Comparison of ENCODE assay signal across 20 cellular contexts in the genomic region with DNA sequence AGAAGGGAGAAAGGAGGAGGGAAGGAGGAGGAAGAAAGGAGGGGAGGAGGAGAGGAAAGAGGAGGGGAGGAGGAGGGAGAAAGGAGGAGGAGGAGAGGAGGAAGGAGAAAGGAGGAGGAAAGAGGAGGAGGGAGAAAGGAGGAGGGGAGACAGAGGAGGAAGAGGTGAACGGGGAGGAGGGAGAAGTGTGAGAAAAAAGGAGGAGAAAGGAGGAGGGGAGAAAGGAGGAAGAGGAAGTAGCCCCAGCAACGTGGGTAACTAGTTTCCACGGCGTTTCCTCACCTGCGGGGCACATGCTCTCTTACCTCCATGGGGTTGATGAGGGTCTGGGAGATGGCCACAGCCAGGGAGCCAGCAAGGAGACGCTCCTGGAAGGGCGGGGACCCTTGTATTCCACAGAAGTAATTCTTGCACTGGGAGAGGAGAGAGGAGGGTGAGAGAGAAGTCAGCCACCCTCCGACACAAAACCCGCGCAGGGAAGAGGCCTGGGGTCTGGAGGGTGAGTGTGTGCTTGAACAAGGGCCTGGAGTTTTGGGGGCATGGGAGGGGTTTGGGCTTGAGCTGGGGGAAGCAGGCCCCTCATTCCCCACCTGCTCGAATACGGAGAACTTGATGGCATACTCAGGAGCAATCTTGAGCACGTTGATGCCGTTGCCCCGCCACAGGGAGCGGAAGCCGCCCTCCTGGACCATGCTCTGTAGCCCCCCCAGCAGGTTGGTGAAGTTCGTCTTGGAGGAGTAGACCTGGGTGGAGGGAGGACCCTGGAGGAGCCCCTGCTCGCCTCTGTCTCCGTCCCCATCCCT. TPM values are rescaled to one million over a fixed set of nuclear protein-coding genes. Genes with fewer than 3 reads are reported as not detected.
A peak's percentile ranks its signal among the peaks of the same experiment; 100 is the strongest.
DNase-seq lines count a peak whose midpoint lies in the region; ATAC-seq, FAIRE-seq and TF ChIP-seq lines count a peak whose summit lies in the region.
"Had no signal": no experiment of that assay in that cellular context is flagged by ENCODE, and none has a peak within 500 bp of the region (broad histone marks: within the 10 kb centered on the region; RNA-seq: fewer than 3 reads in every experiment).

No MANE protein-coding gene starts in this region.

- H3K36me3 Mint-ChIP-seq in activated naive CD8-positive, alpha-beta T cell treated with anti-CD3 and anti-CD28 coated beads, Interleukin-2, amount 10 ng/mL, durations not matched to agents 7 days and 5 days = peaks cover 3% of the 10 kb centered on the region
- H3K36me3 Mint-ChIP-seq: CD14-positive monocyte; IgD-negative memory B cell; natural killer cell; stimulated activated memory B cell treated with anti-CD40 and anti-IgM and Interleukin-4, amounts not matched to agents 10 μg/mL and 1 μg/mL and 100 μg/mL, for 72 hours had no signal

- H3K27ac ChIP-seq in BLaER1 treated with 17β-estradiol and CSF1 and Interleukin-3, amounts not matched to agents 10 nM and 100 nM = no peak overlapping the region; a peak in 1 of 22 replicates
- no peak overlapping the region for H3K27ac ChIP-seq in OCI-LY3 (ENCODE audit: low read length)
- H3K27ac ChIP-seq: cardiac muscle cell, esophagus muscularis mucosa, psoas muscle, spleen had no signal

- no peaks in the 10 kb centered on the region for H3K9me3 Mint-ChIP-seq in activated naive CD8-positive, alpha-beta T cell treated with anti-CD3 and anti-CD28 coated beads, Interleukin-2, amount 10 ng/mL, durations not matched to agents 7 days and 5 days
- H3K9me3 Mint-ChIP-seq: IgD-negative memory B cell; natural killer cell; stimulated activated memory B cell treated with anti-CD40 and anti-IgM and Interleukin-4, amounts not matched to agents 10 μg/mL and 1 μg/mL and 100 μg/mL, for 72 hours had no signal

- H3K4me1 ChIP-seq in BLaER1 treated with 17β-estradiol and CSF1 and Interleukin-3, amounts not matched to agents 10 nM and 100 nM = peaks cover 5 to 14% (median 8%) of the 10 kb centered on the region in 10 experiments; a peak in 19 of 20 replicates
- peaks cover 16% of the 10 kb centered on the region for H3K4me1 ChIP-seq in OCI-LY3 (ENCODE audit: low read length)
- H3K4me1 ChIP-seq: psoas muscle had no signal

- TF ChIP-seq CTCF in OCI-LY3 (IDR thresholded peaks at IDR 0.05; ENCODE audit: low read depth, low read length) (no peak), GM13977 (IDR thresholded peaks at IDR 0.05; ENCODE audit: extremely low read depth, insufficient read depth, missing control alignments) (no peak)

- POLR2A ChIA-PET in activated naive CD8-positive, alpha-beta T cell treated with anti-CD3 and anti-CD28 coated beads, Interleukin-2, amount 10 ng/mL, durations not matched to agents 7 days and 5 days (lab: Charles Lee) = no interaction called here

- H3K79me2 ChIP-seq in OCI-LY3 (ENCODE audit: low read length) = peaks cover 5% of the 10 kb centered on the region; the same call in 1 of the 2 replicates

- 0 out of 22 replicates have a peak, but pooled peaks cover 0 to 2% (median 0%) of the 10 kb centered on the region in 11 experiments for H3K36me3 ChIP-seq in BLaER1 treated with 17β-estradiol and CSF1 and Interleukin-3, amounts not matched to agents 10 nM and 100 nM
- H3K36me3 ChIP-seq in OCI-LY3 (replicated peaks; ENCODE audit: low read depth, low read length) = peaks cover 4% of the 10 kb centered on the region
- H3K36me3 ChIP-seq: cardiac muscle cell, spleen had no signal

- H2AFZ ChIP-seq in OCI-LY3 (ENCODE audit: low read depth, low read length) = peak overlapping the region; percentile 69; the same call in 1 of the 2 replicates

- H3K4me3 ChIP-seq in BLaER1 treated with 17β-estradiol and CSF1 and Interleukin-3, amounts not matched to agents 10 nM and 100 nM = no peak overlapping the region
- H3K4me3 ChIP-seq in OCI-LY3 (ENCODE audit: low read length) = 0 out of 2 replicates have a peak overlapping the region, but pooled peaks have one; percentile 18
- H3K4me3 ChIP-seq: cardiac muscle cell, esophagus muscularis mucosa, lung, psoas muscle, spleen had no signal

- H3K9me3 ChIP-seq in BLaER1 treated with 17β-estradiol and CSF1 and Interleukin-3, amounts not matched to agents 10 nM and 100 nM (replicated peaks in 1 of 11) = peaks cover 0 to 9% (median 0%) of the 10 kb centered on the region in 11 experiments; a peak in 9 of 22 replicates
- H3K9me3 ChIP-seq in OCI-LY3 (ENCODE audit: insufficient read depth, low read length) = no peaks in the 10 kb centered on the region
- H3K9me3 ChIP-seq: esophagus muscularis mucosa, psoas muscle, spleen had no signal

- peak overlapping the region in 7 of 11 experiments; percentile 6 to 31 (median 18); a peak in 6 of 22 replicates for H3K4me2 ChIP-seq in BLaER1 treated with 17β-estradiol and CSF1 and Interleukin-3, amounts not matched to agents 10 nM and 100 nM
- peak overlapping the region; percentile 40 for H3K4me2 ChIP-seq in OCI-LY3 (ENCODE audit: low read length)

- peak overlapping the region; percentile 61 for H3K4me3 Mint-ChIP-seq in activated naive CD8-positive, alpha-beta T cell treated with anti-CD3 and anti-CD28 coated beads, Interleukin-2, amount 10 ng/mL, durations not matched to agents 7 days and 5 days
- H3K4me3 Mint-ChIP-seq: CD14-positive monocyte; IgD-negative memory B cell; natural killer cell; stimulated activated memory B cell treated with anti-CD40 and anti-IgM and Interleukin-4, amounts not matched to agents 10 μg/mL and 1 μg/mL and 100 μg/mL, for 72 hours had no signal

- in situ Hi-C loops in GM13977 (cut with MboI; ENCODE audit: low pct_unique_long_range_greater_than_20kb, low sequenced_read_pairs, unreplicated experiment) = no loop called here

- no peaks in the 10 kb centered on the region for H4K20me1 ChIP-seq in BLaER1 treated with 17β-estradiol and CSF1 and Interleukin-3, amounts not matched to agents 10 nM and 100 nM
- no peaks in the 10 kb centered on the region for H4K20me1 ChIP-seq in OCI-LY3 (ENCODE audit: insufficient read depth, low read length)

- H3K27me3 Mint-ChIP-seq in activated naive CD8-positive, alpha-beta T cell treated with anti-CD3 and anti-CD28 coated beads, Interleukin-2, amount 10 ng/mL, durations not matched to agents 7 days and 5 days = no peaks in the 10 kb centered on the region
- H3K27me3 Mint-ChIP-seq: IgD-negative memory B cell had no signal

- FAIRE-seq in GM12891 (lab: Jason Lieb, UNC) = no peak

- H3K4me1 Mint-ChIP-seq in activated naive CD8-positive, alpha-beta T cell treated with anti-CD3 and anti-CD28 coated beads, Interleukin-2, amount 10 ng/mL, durations not matched to agents 7 days and 5 days = peaks cover 20% of the 10 kb centered on the region

- no peaks in the 10 kb centered on the region for H3K27me3 ChIP-seq in BLaER1 treated with 17β-estradiol and CSF1 and Interleukin-3, amounts not matched to agents 10 nM and 100 nM
- H3K27me3 ChIP-seq in OCI-LY3 (ENCODE audit: low read depth, low read length) = no peaks in the 10 kb centered on the region
- H3K27me3 ChIP-seq: esophagus muscularis mucosa, spleen had no signal

- no peak for ATAC-seq in activated naive CD8-positive, alpha-beta T cell treated with anti-CD3 and anti-CD28 coated beads, Interleukin-2, amount 10 ng/mL, durations not matched to agents 7 days and 5 days (ENCODE audit: low read depth)
- no peak for ATAC-seq in GM21423 (IDR thresholded peaks at IDR 0.05; ENCODE audit: unreplicated experiment)
- ATAC-seq: natural killer cell; psoas muscle; stimulated activated memory B cell treated with anti-CD40 and anti-IgM and Interleukin-4, amounts not matched to agents 10 μg/mL and 1 μg/mL and 100 μg/mL, for 72 hours had no signal

- peak overlapping the region; percentile 30 for H3K27ac Mint-ChIP-seq in activated naive CD8-positive, alpha-beta T cell treated with anti-CD3 and anti-CD28 coated beads, Interleukin-2, amount 10 ng/mL, durations not matched to agents 7 days and 5 days
- H3K27ac Mint-ChIP-seq: IgD-negative memory B cell; natural killer cell; stimulated activated memory B cell treated with anti-CD40 and anti-IgM and Interleukin-4, amounts not matched to agents 10 μg/mL and 1 μg/mL and 100 μg/mL, for 72 hours had no signal

- no peak for TF ChIP-seq POLR2A in GM12891 (IDR thresholded peaks at IDR 0.05; ENCODE audit: low read depth, low read length)

- no peak for DNase-seq in GM12891 (ENCODE audit: insufficient read length, low spot score)
- no peak for DNase-seq in activated naive CD8-positive, alpha-beta T cell treated with anti-CD3 and anti-CD28 coated beads, Interleukin-2, amount 10 ng/mL, durations not matched to agents 7 days and 5 days
- DNase-seq in NK-92 treated with Interleukin-12 subunit alpha and Interleukin-12 subunit beta, amount 100 ng/mL, for 24 hours (lab: John Stamatoyannopoulos, UW) = no peak
- DNase-seq in GM13977 (ENCODE audit: low spot score) = no peak
- DNase-seq: DMS79, natural killer cell, NCI-H1105, psoas muscle, spleen, trophoblast cell had no signal

- H3K9ac ChIP-seq in BLaER1 treated with 17β-estradiol and CSF1 and Interleukin-3, amounts not matched to agents 10 nM and 100 nM = no peak overlapping the region
- H3K9ac ChIP-seq in OCI-LY3 (ENCODE audit: low read length) = no peak overlapping the region

TF ChIP-seq in GM12891, 5 proteins besides CTCF, POLR2A, EP300 and RAD21:
- TF ChIP-seq SPI1 (IDR thresholded peaks at IDR 0.05; ENCODE audit: low read depth, low read length) = peak; percentile 32; the same call in 1 of the 2 replicates
- no peak for TF ChIP-seq TAF1 (IDR thresholded peaks at IDR 0.05; ENCODE audit: low read depth, low read length)
- no peak for TF ChIP-seq PAX5 (IDR thresholded peaks at IDR 0.05; ENCODE audit: insufficient read depth, low read length, severe bottlenecking)
- no peak for TF ChIP-seq POLR2AphosphoS5 (IDR thresholded peaks at IDR 0.05; ENCODE audit: low read depth, low read length)

RNA-seq across cellular contexts. Expression of gene SLC25A41, which starts 3.9 kb away (rescaled TPM):
- polyA plus RNA-seq in GM12891 (2012; ENCODE audit: low read depth, missing spikeins) = 0.36 TPM
- 1 to 10 TPM in 1 of 2 experiments, under 1 TPM in 1; 0.91 to 1.0 TPM for total RNA-seq in activated naive CD8-positive, alpha-beta T cell treated with anti-CD3 and anti-CD28 coated beads, Interleukin-2, amount 10 ng/mL, durations not matched to agents 7 days and 5 days
- total RNA-seq: natural killer cell had no signal
- polyA plus RNA-seq: CD14-positive monocyte, IgD-negative memory B cell had no signal

RNA-seq across cellular contexts. Expression of gene KHSRP, which starts 5.0 kb away (rescaled TPM):
- 179 TPM for polyA plus RNA-seq in GM12891 (2012; ENCODE audit: low read depth, missing spikeins)
- total RNA-seq in activated naive CD8-positive, alpha-beta T cell treated with anti-CD3 and anti-CD28 coated beads, Interleukin-2, amount 10 ng/mL, durations not matched to agents 7 days and 5 days = 100 to 1,000 TPM; 266 to 268 TPM

RNA-seq across cellular contexts. Expression of gene SLC25A23, which starts 30.0 kb away (rescaled TPM):
- polyA plus RNA-seq in GM12891 (2012; ENCODE audit: low read depth, missing spikeins) = 34.7 TPM
- total RNA-seq in activated naive CD8-positive, alpha-beta T cell treated with anti-CD3 and anti-CD28 coated beads, Interleukin-2, amount 10 ng/mL, durations not matched to agents 7 days and 5 days = 10 to 100 TPM; 35.5 to 38.3 TPM

RNA-seq across cellular contexts. Expression of gene CRB3, which starts 34.5 kb away (rescaled TPM):
- 0.86 TPM for polyA plus RNA-seq in GM12891 (2012; ENCODE audit: low read depth, missing spikeins)
- 1 to 10 TPM; 2.7 to 3.5 TPM for total RNA-seq in activated naive CD8-positive, alpha-beta T cell treated with anti-CD3 and anti-CD28 coated beads, Interleukin-2, amount 10 ng/mL, durations not matched to agents 7 days and 5 days
- total RNA-seq: glomerular endothelial cell, psoas muscle had no signal
- polyA plus RNA-seq: CD14-positive monocyte had no signal

RNA-seq across cellular contexts. Expression of gene GTF2F1, which starts 36.7 kb away (rescaled TPM):
- polyA plus RNA-seq in GM12891 (2012; ENCODE audit: low read depth, missing spikeins) = 61.4 TPM
- 10 to 100 TPM; 67.3 to 72.8 TPM for total RNA-seq in activated naive CD8-positive, alpha-beta T cell treated with anti-CD3 and anti-CD28 coated beads, Interleukin-2, amount 10 ng/mL, durations not matched to agents 7 days and 5 days
